ENCODE assay signal across 22 cellular contexts in genomic region chr10:76920581-76920980, GRCh38.
DNase-seq lines count a peak whose midpoint lies in the region; FAIRE-seq and TF ChIP-seq lines count a peak whose summit lies in the region.
"Had no signal": no experiment of that assay in that cellular context is flagged by ENCODE, and none has a peak within 500 bp of the region (broad histone marks: within the 10 kb centered on the region; RNA-seq: fewer than 3 reads in every experiment).

No MANE protein-coding gene starts in this region.

- H2AK5ac ChIP-seq in H1 (ENCODE audit: low read depth, low read length), result no peak overlapping the region
- no peak overlapping the region for H2AK5ac ChIP-seq in neuronal stem cell (ENCODE audit: low read depth, low read length)

- H3K23me2 ChIP-seq in H1 (ENCODE audit: low read depth, low read length), result no peaks in the 10 kb centered on the region

- H3K9me3 ChIP-seq in H1 (ENCODE audit: insufficient read depth in 2 of 2, low read depth in 1 of 2, low read length in 1 of 2) (no peaks in the 10 kb centered on the region), neuronal stem cell (replicated peaks in 1 of 2; ENCODE audit: control insufficient read depth in 2 of 2, insufficient read depth in 1 of 2, low read depth in 1 of 2, low read length in 2 of 2) (no peaks in the 10 kb centered on the region), BE2C (no peaks in the 10 kb centered on the region)
- H3K9me3 ChIP-seq: A549 had no signal

- H3K4ac ChIP-seq in H1 (replicated peaks; ENCODE audit: insufficient read length, low read depth, low read length), result no peak overlapping the region
- H3K4ac ChIP-seq in neuronal stem cell (ENCODE audit: low read length), result no peak overlapping the region

- POLR2A ChIA-PET in H1 (lab: Charles Lee; ENCODE audit: partially characterized antibody), result no interaction called here

- H3K79me1 ChIP-seq in H1 (ENCODE audit: low read depth, low read length) (no peaks in the 10 kb centered on the region), neuronal stem cell (ENCODE audit: low read depth, low read length) (no peaks in the 10 kb centered on the region)

- H2AFZ ChIP-seq in H1 (ENCODE audit: low read length) (no peak overlapping the region), neuronal stem cell (ENCODE audit: low read length) (no peak overlapping the region)

- H3K4me1 ChIP-seq in H1 (replicated peaks in 1 of 4; ENCODE audit: control insufficient read depth in 3 of 4, insufficient read depth in 4 of 4, low read length in 3 of 4) (peaks cover 0 to 6% (median 0%) of the 10 kb centered on the region in 4 experiments; a peak in 1 of 7 replicates), neuronal stem cell (ENCODE audit: control insufficient read depth in 2 of 2, insufficient read depth in 1 of 2, low read depth in 1 of 2, low read length in 2 of 2) (no peaks in the 10 kb centered on the region), BE2C (no peaks in the 10 kb centered on the region)
- H3K4me1 ChIP-seq: A549 had no signal

- H4K20me1 ChIP-seq in H1 (replicated peaks in 1 of 2; ENCODE audit: control insufficient read depth in 1 of 2, insufficient read depth in 2 of 2, low read length in 2 of 2), result no peaks in the 10 kb centered on the region

- H3K18ac ChIP-seq in H1 (ENCODE audit: extremely low read depth, low read length) (no peak overlapping the region), neuronal stem cell (ENCODE audit: low read length) (peak overlapping the region; percentile 41)

- WGBS in H1 (ENCODE audit: extremely low coverage in 1 of 2, insufficient coverage in 1 of 2, insufficient read length in 1 of 2, insufficient replicate concordance in 2 of 2, low coverage in 1 of 2, low lambda C conversion rate in 2 of 2, missing lambda C conversion rate in 1 of 2), 2 experiments, result 93% methylated on average over 2 of the region's 2 CpGs; no CpG with 5 or more reads in 1 of the 2 experiments
- no CpG with 5 or more reads among the region's 2 CpGs for WGBS in neuronal stem cell (ENCODE audit: extremely low coverage in 2 of 2, insufficient read length in 2 of 2, insufficient replicate concordance in 1 of 2), 2 donors

- no peak overlapping the region for H2BK12ac ChIP-seq in H1 (ENCODE audit: low read depth, low read length)
- H2BK12ac ChIP-seq in neuronal stem cell (ENCODE audit: low read length), result no peak overlapping the region

- FAIRE-seq in H1 (lab: Jason Lieb, UNC), result no peak
- FAIRE-seq: A549, GM12891, GM18507 had no signal

- H2BK15ac ChIP-seq in H1 (ENCODE audit: low read length) (no peak overlapping the region), neuronal stem cell (ENCODE audit: low read length) (no peak overlapping the region)

- H3K14ac ChIP-seq in H1 (ENCODE audit: insufficient read length) (no peak overlapping the region), neuronal stem cell (ENCODE audit: low read length) (no peak overlapping the region)

- no peak overlapping the region for H2BK20ac ChIP-seq in H1 (ENCODE audit: low read length)

- CTCF ChIA-PET in H1 (lab: Charles Lee; ENCODE audit: partially characterized antibody), result no interaction called here

- TF ChIP-seq RAD21 in H1 (IDR thresholded peaks at IDR 0.05 in 1 of 2, conservative IDR thresholded peaks at IDR 0.05 in 1 of 2; ENCODE audit: low read depth in 2 of 2, low read length in 2 of 2), result 0 out of 4 replicates have a peak, but pooled peaks of 1 of the 2 experiments have one; percentile 3

- H4K91ac ChIP-seq in H1 (replicated peaks; ENCODE audit: insufficient read length, low read length) (no peak overlapping the region), neuronal stem cell (ENCODE audit: low read depth, low read length, poor library complexity) (no peak overlapping the region)

- peak; percentile 32; the same call in 1 of the 2 replicates for TF ChIP-seq CTCF in LNCAP (IDR thresholded peaks at IDR 0.05)
- peak in 2 of 3 experiments; percentile 7 to 10; a peak in 1 of 4 replicates for TF ChIP-seq CTCF in H1 (IDR thresholded peaks at IDR 0.05; ENCODE audit: control extremely low read depth in 1 of 3, insufficient read depth in 1 of 3, low read depth in 1 of 3, low read length in 3 of 3)
- no peak for TF ChIP-seq CTCF in BE2C (IDR thresholded peaks at IDR 0.05; ENCODE audit: low read depth, low read length)

- no peak for TF ChIP-seq POLR2A in H1 (IDR thresholded peaks at IDR 0.05; ENCODE audit: control extremely low read depth in 1 of 2, low read depth in 2 of 2, low read length in 2 of 2)

- H2BK120ac ChIP-seq in H1 (replicated peaks; ENCODE audit: low read depth, low read length), result no peak overlapping the region
- H2BK120ac ChIP-seq in neuronal stem cell (ENCODE audit: low read depth, low read length), result no peak overlapping the region

- H3K27ac ChIP-seq in H1 (ENCODE audit: low read depth, low read length) (no peak overlapping the region), neuronal stem cell (replicated peaks; ENCODE audit: low read length) (no peak overlapping the region)
- H3K27ac ChIP-seq: A549 had no signal

- no peaks in the 10 kb centered on the region for H3K27me3 ChIP-seq in H1 (replicated peaks in 1 of 4; ENCODE audit: control insufficient read depth in 3 of 4, extremely low read depth in 1 of 4, insufficient read depth in 3 of 4, low read length in 3 of 4)
- no peaks in the 10 kb centered on the region for H3K27me3 ChIP-seq in neuronal stem cell (ENCODE audit: control insufficient read depth in 3 of 3, insufficient read depth in 3 of 3, low read depth in 1 of 3, low read length in 3 of 3)
- H3K27me3 ChIP-seq in BE2C, result no peaks in the 10 kb centered on the region

- no peaks in the 10 kb centered on the region for H3K79me2 ChIP-seq in H1 (ENCODE audit: control insufficient read depth in 1 of 2, insufficient read depth in 2 of 2, low read length in 2 of 2)

- H3K4me2 ChIP-seq in H1 (ENCODE audit: insufficient read depth in 1 of 2, low read depth in 2 of 2, low read length in 2 of 2), result no peak overlapping the region
- no peak overlapping the region for H3K4me2 ChIP-seq in neuronal stem cell (ENCODE audit: insufficient read depth, low read length, poor library complexity, severe bottlenecking)
- H3K4me2 ChIP-seq: A549 had no signal

- no peak overlapping the region for H4K5ac ChIP-seq in H1 (ENCODE audit: insufficient read length, low read depth, low read length)

- H2BK5ac ChIP-seq in H1 (ENCODE audit: low read depth, low read length) (no peak overlapping the region), neuronal stem cell (ENCODE audit: low read length) (no peak overlapping the region)

- DNase-seq in H1 (ENCODE audit: low read depth in 1 of 2, low spot score in 2 of 2), result no peak
- DNase-seq in neuronal stem cell (ENCODE audit: low spot score), result no peak
- DNase-seq in HUDEP-2 (lab: John Stamatoyannopoulos, UW; ENCODE audit: unreplicated experiment in 76 of 76), result no peak
- DNase-seq in BE2C, result no peak
- DNase-seq in T-helper 2 cell, result no peak
- DNase-seq: 8988T; ACHN; AML-193; C1 segment of cervical spinal cord; Calu3; CD4-positive, alpha-beta memory T cell; COR-L47; DMS53; DMS79 treated with DMSO at 0.1 percent for 48 hours; GF-D8; GOT3; H7; HCEC 1CT had no signal

- H3K56ac ChIP-seq in H1 (replicated peaks; ENCODE audit: insufficient read length, low read depth, low read length), result no peak overlapping the region

- no peak overlapping the region for H4K8ac ChIP-seq in H1 (ENCODE audit: extremely low read depth, insufficient read depth, low read length)
- no peak overlapping the region for H4K8ac ChIP-seq in neuronal stem cell (ENCODE audit: low read depth, low read length)

- H3K4me3 ChIP-seq in H1 (ENCODE audit: extremely low read depth in 1 of 4, insufficient read depth in 2 of 4, low read depth in 3 of 4, low read length in 4 of 4), result no peak overlapping the region
- no peak overlapping the region for H3K4me3 ChIP-seq in neuronal stem cell (ENCODE audit: low read length in 2 of 2)
- H3K4me3 ChIP-seq in BE2C (ENCODE audit: low read depth, low read length), result no peak overlapping the region
- H3K4me3 ChIP-seq: A549 had no signal

- H3K9ac ChIP-seq in H1 (replicated peaks in 1 of 4; ENCODE audit: extremely low read depth in 1 of 4, low read depth in 3 of 4, low read length in 3 of 4), result no peak overlapping the region
- H3K9ac ChIP-seq in neuronal stem cell (ENCODE audit: low read depth, low read length, poor library complexity), result no peak overlapping the region

- H3K23ac ChIP-seq in H1 (ENCODE audit: insufficient read length) (no peak overlapping the region), neuronal stem cell (ENCODE audit: low read depth, low read length, poor library complexity) (no peak overlapping the region)

- TF ChIP-seq EP300 in H1 (IDR thresholded peaks at IDR 0.05; ENCODE audit: borderline replicate concordance in 1 of 2, low read depth in 2 of 2, low read length in 2 of 2), result no peak

- no peaks in the 10 kb centered on the region for H3K36me3 ChIP-seq in H1 (ENCODE audit: control insufficient read depth in 2 of 4, insufficient read depth in 4 of 4, low read length in 3 of 4)
- no peaks in the 10 kb centered on the region for H3K36me3 ChIP-seq in neuronal stem cell (replicated peaks in 1 of 2; ENCODE audit: control insufficient read depth in 2 of 2, insufficient read depth in 2 of 2, low read length in 2 of 2)
- H3K36me3 ChIP-seq in BE2C, result no peaks in the 10 kb centered on the region

TF ChIP-seq in H1, 55 proteins besides CTCF, POLR2A, EP300 and RAD21 (continues in another document):
- TF ChIP-seq SP1 (IDR thresholded peaks at IDR 0.05; ENCODE audit: low read depth, low read length) (no peak), BACH1 (IDR thresholded peaks at IDR 0.05; ENCODE audit: low read length) (no peak), CREB1 (IDR thresholded peaks at IDR 0.05) (no peak), CBX5 (IDR thresholded peaks at IDR 0.05; ENCODE audit: low read depth, low read length) (no peak), ATF2 (IDR thresholded peaks at IDR 0.05; ENCODE audit: low read length) (no peak), HDAC6 (IDR thresholded peaks at IDR 0.05; ENCODE audit: low read depth, low read length) (no peak)
- TF ChIP-seq, protein P1, sequence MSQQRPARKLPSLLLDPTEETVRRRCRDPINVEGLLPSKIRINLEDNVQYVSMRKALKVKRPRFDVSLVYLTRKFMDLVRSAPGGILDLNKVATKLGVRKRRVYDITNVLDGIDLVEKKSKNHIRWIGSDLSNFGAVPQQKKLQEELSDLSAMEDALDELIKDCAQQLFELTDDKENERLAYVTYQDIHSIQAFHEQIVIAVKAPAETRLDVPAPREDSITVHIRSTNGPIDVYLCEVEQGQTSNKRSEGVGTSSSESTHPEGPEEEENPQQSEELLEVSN (IDR thresholded peaks at IDR 0.05), result no peak
